ENCODE assay signal across 24 cellular contexts in the genomic region with DNA sequence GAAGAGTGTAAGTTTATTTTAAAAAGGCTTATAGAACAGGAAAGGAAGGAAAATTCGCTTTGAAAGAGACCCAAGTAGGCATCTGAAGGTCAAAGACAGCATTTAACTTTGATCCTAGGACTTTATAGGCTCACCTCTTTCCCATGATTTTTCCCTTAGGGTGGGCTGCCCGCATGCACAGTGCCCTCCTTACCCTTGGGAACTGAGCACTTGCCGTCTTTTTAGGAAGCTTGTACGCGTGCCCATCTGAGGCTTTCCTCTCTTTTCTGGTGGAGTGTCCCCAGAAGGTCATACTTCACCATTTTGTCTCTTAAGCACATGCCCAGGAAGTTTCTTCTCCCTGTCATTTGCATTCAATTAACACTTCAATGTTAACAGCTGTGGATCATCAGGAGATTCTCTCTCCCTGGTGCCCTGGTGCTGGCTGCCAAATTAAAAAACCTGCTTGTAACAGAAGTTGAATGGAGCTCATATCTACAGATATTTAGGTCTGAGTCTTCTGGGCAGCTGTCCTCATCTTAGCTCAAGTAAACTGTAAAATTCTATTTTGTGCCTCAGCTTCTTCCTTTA. TPM values are rescaled to one million over a fixed set of nuclear protein-coding genes. Genes with fewer than 3 reads are reported as not detected.
"Had no signal": no experiment of that assay in that cellular context is flagged by ENCODE, and none has a peak within 500 bp of the region (broad histone marks: within the 10 kb centered on the region; RNA-seq: fewer than 3 reads in every experiment).

No MANE protein-coding gene starts in this region.

- DNase-seq: activated CD4-positive, alpha-beta memory T cell treated with anti-CD3 and anti-CD28 coated beads for 36 hours; activated CD4-positive, alpha-beta T cell treated with anti-CD3 and anti-CD28 coated beads for 4 hours; activated CD8-positive, alpha-beta memory T cell treated with anti-CD3 and anti-CD28 coated beads, Interleukin-2, amount 10 ng/mL, durations not matched to agents 7 days and 5 days; activated naive CD4-positive, alpha-beta T cell treated with anti-CD3 and anti-CD28 coated beads, Interleukin-2, amount 10 ng/mL, durations not matched to agents 7 days and 5 days; activated T-cell treated with anti-CD3 and anti-CD28 coated beads, Interleukin-2, amount 50 U/mL, for 1 hour; cerebellar nuclear complex; cortex of kidney; gastrocnemius medialis; heart left ventricle; left ventricle myocardium superior; naive thymus-derived CD4-positive, alpha-beta T cell; stimulated activated CD4-positive, alpha-beta T cell treated with anti-CD3 and anti-CD28 coated beads, Interleukin-2, amount 100 ng/mL, for 24 hours; stimulated activated naive CD4-positive, alpha-beta T cell treated with Interleukin-2 at 50 U/mL for 16 hours; thyroid gland had no signal

- H3K4me3 ChIP-seq: breast epithelium, gastrocnemius medialis, heart left ventricle, prostate gland, right atrium auricular region, thyroid gland had no signal

- H3K4me3 Mint-ChIP-seq: activated CD4-positive, alpha-beta memory T cell treated with anti-CD3 and anti-CD28 coated beads for 36 hours; activated CD8-positive, alpha-beta memory T cell treated with anti-CD3 and anti-CD28 coated beads, Interleukin-2, amount 10 ng/mL, durations not matched to agents 7 days and 5 days; activated naive CD4-positive, alpha-beta T cell treated with anti-CD3 and anti-CD28 coated beads, Interleukin-2, amount 10 ng/mL, durations not matched to agents 7 days and 5 days; activated T-helper 17 cell treated with anti-CD3 and anti-CD28 coated beads, Interleukin-2, amount 50 U/mL, for 72 hours; memory B cell; naive thymus-derived CD4-positive, alpha-beta T cell had no signal

- H3K4me1 ChIP-seq: breast epithelium, gastrocnemius medialis, heart left ventricle, prostate gland, right atrium auricular region, thyroid gland had no signal

- H3K4me1 Mint-ChIP-seq: activated CD8-positive, alpha-beta memory T cell treated with anti-CD3 and anti-CD28 coated beads, Interleukin-2, amount 10 ng/mL, durations not matched to agents 7 days and 5 days; activated naive CD4-positive, alpha-beta T cell treated with anti-CD3 and anti-CD28 coated beads, Interleukin-2, amount 10 ng/mL, durations not matched to agents 7 days and 5 days; activated T-helper 17 cell treated with anti-CD3 and anti-CD28 coated beads, Interleukin-2, amount 50 U/mL, for 72 hours; memory B cell; naive thymus-derived CD4-positive, alpha-beta T cell had no signal

- H3K27me3 ChIP-seq: breast epithelium, gastrocnemius medialis, right atrium auricular region, thyroid gland had no signal

- ATAC-seq: activated CD8-positive, alpha-beta memory T cell treated with anti-CD3 and anti-CD28 coated beads, Interleukin-2, amount 10 ng/mL, durations not matched to agents 7 days and 5 days; activated T-helper 17 cell treated with anti-CD3 and anti-CD28 coated beads, Interleukin-2, amount 50 U/mL, for 72 hours; esophagus mucosa; gastrocnemius medialis; heart left ventricle; left ventricle myocardium superior; naive thymus-derived CD4-positive, alpha-beta T cell had no signal

- H3K9me3 ChIP-seq: gastrocnemius medialis, prostate gland, thyroid gland had no signal

- H3K27me3 Mint-ChIP-seq: activated naive CD4-positive, alpha-beta T cell treated with anti-CD3 and anti-CD28 coated beads, Interleukin-2, amount 10 ng/mL, durations not matched to agents 7 days and 5 days had no signal

- H3K27ac Mint-ChIP-seq: activated CD4-positive, alpha-beta memory T cell treated with anti-CD3 and anti-CD28 coated beads for 36 hours; activated CD8-positive, alpha-beta memory T cell treated with anti-CD3 and anti-CD28 coated beads, Interleukin-2, amount 10 ng/mL, durations not matched to agents 7 days and 5 days; activated naive CD4-positive, alpha-beta T cell treated with anti-CD3 and anti-CD28 coated beads, Interleukin-2, amount 10 ng/mL, durations not matched to agents 7 days and 5 days; activated T-helper 17 cell treated with anti-CD3 and anti-CD28 coated beads, Interleukin-2, amount 50 U/mL, for 72 hours; memory B cell; naive thymus-derived CD4-positive, alpha-beta T cell had no signal

- H3K36me3 Mint-ChIP-seq: activated CD8-positive, alpha-beta memory T cell treated with anti-CD3 and anti-CD28 coated beads, Interleukin-2, amount 10 ng/mL, durations not matched to agents 7 days and 5 days; activated naive CD4-positive, alpha-beta T cell treated with anti-CD3 and anti-CD28 coated beads, Interleukin-2, amount 10 ng/mL, durations not matched to agents 7 days and 5 days; memory B cell had no signal

- H3K27ac ChIP-seq: breast epithelium, gastrocnemius medialis, heart left ventricle, prostate gland, right atrium auricular region, thyroid gland had no signal

- H3K36me3 ChIP-seq: breast epithelium, gastrocnemius medialis, heart left ventricle, prostate gland, right atrium auricular region, thyroid gland had no signal

RNA-seq across cellular contexts. Expression of gene IL9R, which starts 38.4 kb away (rescaled TPM):
- total RNA-seq: astrocyte, kidney epithelial cell, left ventricle myocardium superior, osteocyte, right atrium auricular region, subcutaneous adipose tissue had no signal
